7 cellular contexts compared by ENCODE assay signal in genomic region chr5:103562084-103562452, GRCh38. TPM values are rescaled to one million over a fixed set of nuclear protein-coding genes. Genes with fewer than 3 reads are reported as not detected.
DNase-seq lines count a peak whose midpoint lies in the region; ATAC-seq, FAIRE-seq and TF ChIP-seq lines count a peak whose summit lies in the region.

No MANE protein-coding gene starts in this region.

- H3K27ac ChIP-seq in WERI-Rb-1, result peak overlapping the region; percentile 93

- peak overlapping the region; percentile 66 for H3K4me3 ChIP-seq in WERI-Rb-1 (ENCODE audit: low read depth, low read length)
- peak overlapping the region; percentile 85 for H3K4me3 ChIP-seq in skeletal muscle satellite cell (ENCODE audit: low read length)

- no peaks in the 10 kb centered on the region for H3K27me3 ChIP-seq in WERI-Rb-1 (ENCODE audit: insufficient read depth, low read depth, severe bottlenecking)
- H3K27me3 ChIP-seq in skeletal muscle satellite cell (ENCODE audit: control insufficient read depth, insufficient read depth, low read length), result no peaks in the 10 kb centered on the region

- intact Hi-C loops in left cardiac atrium (cut with DNase I), result no loop called here

- peaks cover 5% of the 10 kb centered on the region for H3K4me1 ChIP-seq in skeletal muscle satellite cell (ENCODE audit: control insufficient read depth, insufficient read depth, low read length)

- no peak for TF ChIP-seq POLR2A in H54 (IDR thresholded peaks at IDR 0.05; ENCODE audit: low read depth, low read length)

- FAIRE-seq in H54 (lab: Jason Lieb, UNC), result no peak

- H3K36me3 ChIP-seq in WERI-Rb-1 (no peaks in the 10 kb centered on the region), skeletal muscle satellite cell (ENCODE audit: insufficient read depth, low read length) (peaks cover 14% of the 10 kb centered on the region)

- DNase-seq in WERI-Rb-1 (no peak), left cardiac atrium (no peak), H54 (ENCODE audit: insufficient read length, low spot score) (no peak), GF-D8 (lab: John Stamatoyannopoulos, UW) (no peak)

- H3K4me2 ChIP-seq in skeletal muscle satellite cell (ENCODE audit: low read length), result peak overlapping the region; percentile 84

- H3K9ac ChIP-seq in skeletal muscle satellite cell (ENCODE audit: low read depth, low read length), result peak overlapping the region; percentile 90

- TF ChIP-seq CTCF in WERI-Rb-1 (IDR thresholded peaks at IDR 0.05; ENCODE audit: low read depth, low read length), result no peak

- ATAC-seq in GM19035 (IDR thresholded peaks at IDR 0.05; ENCODE audit: unreplicated experiment) (peak; percentile 59), HG02870 (IDR thresholded peaks at IDR 0.05; ENCODE audit: unreplicated experiment) (peak; percentile 42), left cardiac atrium (peak; percentile 40 to 54)

- H3K9me3 ChIP-seq in WERI-Rb-1 (ENCODE audit: severe bottlenecking) (no peaks in the 10 kb centered on the region), skeletal muscle satellite cell (replicated peaks; ENCODE audit: low read length) (no peaks in the 10 kb centered on the region)

RNA-seq across cellular contexts. Expression of gene NUDT12, which starts 0.5 kb away (rescaled TPM):
- 10 to 100 TPM in 1 of 2 donors, 1 to 10 TPM in 1; 9.2 to 11.1 TPM for total RNA-seq in left cardiac atrium
- total RNA-seq in skeletal muscle satellite cell (2012; rRNA removed), result 12.9 TPM in 2 replicates
